8 cellular contexts compared by ENCODE assay signal in genomic region chr19:10270616-10271394, GRCh38. TPM values are rescaled to one million over a fixed set of nuclear protein-coding genes. Genes with fewer than 3 reads are reported as not detected.
DNase-seq lines count a peak whose midpoint lies in the region; ATAC-seq and TF ChIP-seq lines count a peak whose summit lies in the region.

Gene ICAM1 (plus strand): TSS chr19:10271120. CDS start chr19:10271160, 40 bp downstream.

- H3K4me1 Mint-ChIP-seq in activated naive CD4-positive, alpha-beta T cell treated with anti-CD3 and anti-CD28 coated beads for 36 hours (ENCODE audit: low read depth), result peaks cover 34% of the 10 kb centered on the region
- no peaks in the 10 kb centered on the region for H3K4me1 Mint-ChIP-seq in progenitor cell of endocrine pancreas (ENCODE audit: low read depth)

- no peaks in the 10 kb centered on the region for H3K9me3 Mint-ChIP-seq in activated naive CD4-positive, alpha-beta T cell treated with anti-CD3 and anti-CD28 coated beads for 36 hours
- no peaks in the 10 kb centered on the region for H3K9me3 Mint-ChIP-seq in progenitor cell of endocrine pancreas (ENCODE audit: low read depth)

- intact Hi-C loops in activated naive CD4-positive, alpha-beta T cell treated with anti-CD3 and anti-CD28 coated beads for 36 hours (cut with micrococcal nuclease), result loop anchor here (1.0 to 2.0 kb wide), 5 partner anchors 18 to 232 kb away; partner anchors contain the start of genes FDX2, ICAM5, KEAP1 and RAVER1
- intact Hi-C loops in cardiac septum (cut with DNase I), result loop anchor here (5.0 kb wide), 1 partner anchor 61 kb away; the partner anchor contains the start of gene RAVER1

- H3K36me3 Mint-ChIP-seq in activated naive CD4-positive, alpha-beta T cell treated with anti-CD3 and anti-CD28 coated beads for 36 hours (ENCODE audit: low read depth), result peaks cover 13% of the 10 kb centered on the region
- no peaks in the 10 kb centered on the region for H3K36me3 Mint-ChIP-seq in progenitor cell of endocrine pancreas (ENCODE audit: insufficient read depth)

- peak within 1 kb of the TSS; percentile 85 for H3K27ac Mint-ChIP-seq in activated naive CD4-positive, alpha-beta T cell treated with anti-CD3 and anti-CD28 coated beads for 36 hours
- no peak within 1 kb of the TSS for H3K27ac Mint-ChIP-seq in progenitor cell of endocrine pancreas

- ATAC-seq in HG03354 (IDR thresholded peaks at IDR 0.05; ENCODE audit: poor library complexity, severe bottlenecking, unreplicated experiment) (peak; percentile 57), SK-N-SH treated with all-trans-retinoic acid at 6 μM for 48 hours (peak; percentile 53)

- peak within 1 kb of the TSS; percentile 78 for H3K4me3 Mint-ChIP-seq in activated naive CD4-positive, alpha-beta T cell treated with anti-CD3 and anti-CD28 coated beads for 36 hours
- peak within 1 kb of the TSS; percentile 16 for H3K4me3 Mint-ChIP-seq in progenitor cell of endocrine pancreas (ENCODE audit: low read depth)

- no peak for TF ChIP-seq CTCF in progenitor cell of endocrine pancreas (IDR thresholded peaks at IDR 0.05; ENCODE audit: unreplicated experiment)

- DNase-seq in NCI-H510A treated with DMSO at 0.1 percent for 48 hours (lab: John Stamatoyannopoulos, UW) (peak; percentile 5), NCI-H510A (lab: John Stamatoyannopoulos, UW) (no peak), cardiac septum (ENCODE audit: low spot score) (peak; percentile 93), progenitor cell of endocrine pancreas (ENCODE audit: low spot score, unreplicated experiment) (no peak), cerebellar nuclear complex (lab: John Stamatoyannopoulos, UW) (no peak)
- DNase-seq in activated naive CD4-positive, alpha-beta T cell treated with anti-CD3 and anti-CD28 coated beads for 36 hours, result peak; percentile 86

- H3K27me3 Mint-ChIP-seq in activated naive CD4-positive, alpha-beta T cell treated with anti-CD3 and anti-CD28 coated beads for 36 hours (ENCODE audit: low read depth), result no peaks in the 10 kb centered on the region
- H3K27me3 Mint-ChIP-seq in progenitor cell of endocrine pancreas, result peaks cover 58% of the 10 kb centered on the region

- CTCF ChIA-PET in activated naive CD4-positive, alpha-beta T cell treated with anti-CD3 and anti-CD28 coated beads for 36 hours (lab: Charles Lee), result interaction anchor here (0.6 to 5.4 kb wide), 23 partner anchors 9 to 338 kb away, joined by 3 to 85 read pairs (median 4); partner anchors contain the start of genes ICAM4, ICAM5 and TYK2

TF ChIP-seq in SK-N-SH treated with all-trans-retinoic acid at 6 μM for 48 hours, 23 proteins besides CTCF, POLR2A, EP300 and RAD21:
- no peak for TF ChIP-seq ZNF565 (CRISPR knock-in tag; conservative IDR thresholded peaks at IDR 0.05; ENCODE audit: low read depth)

RNA-seq across cellular contexts. Expression of gene ICAM1, which starts in this region (rescaled TPM):
- total RNA-seq in activated naive CD4-positive, alpha-beta T cell treated with anti-CD3 and anti-CD28 coated beads for 36 hours, result 10 to 100 TPM; 11.5 to 12.0 TPM
- total RNA-seq in cardiac septum (9.8 TPM), progenitor cell of endocrine pancreas (0.17 and 0.20 TPM in 2 replicates)

Comparison
In these comparisons a context has a peak if more than half of its experiments do, and no peak if none do; other contexts are left out.
1. DNase-seq: peak in NCI-H510A treated with DMSO at 0.1 percent for 48 hours (single experiment), activated naive CD4-positive, alpha-beta T cell treated with anti-CD3 and anti-CD28 coated beads for 36 hours (single experiment) and cardiac septum (single experiment); none in NCI-H510A (single experiment), progenitor cell of endocrine pancreas (single experiment) and cerebellar nuclear complex (0 of 2).